Comparison of ENCODE assay signal across 8 cellular contexts in the genomic region with DNA sequence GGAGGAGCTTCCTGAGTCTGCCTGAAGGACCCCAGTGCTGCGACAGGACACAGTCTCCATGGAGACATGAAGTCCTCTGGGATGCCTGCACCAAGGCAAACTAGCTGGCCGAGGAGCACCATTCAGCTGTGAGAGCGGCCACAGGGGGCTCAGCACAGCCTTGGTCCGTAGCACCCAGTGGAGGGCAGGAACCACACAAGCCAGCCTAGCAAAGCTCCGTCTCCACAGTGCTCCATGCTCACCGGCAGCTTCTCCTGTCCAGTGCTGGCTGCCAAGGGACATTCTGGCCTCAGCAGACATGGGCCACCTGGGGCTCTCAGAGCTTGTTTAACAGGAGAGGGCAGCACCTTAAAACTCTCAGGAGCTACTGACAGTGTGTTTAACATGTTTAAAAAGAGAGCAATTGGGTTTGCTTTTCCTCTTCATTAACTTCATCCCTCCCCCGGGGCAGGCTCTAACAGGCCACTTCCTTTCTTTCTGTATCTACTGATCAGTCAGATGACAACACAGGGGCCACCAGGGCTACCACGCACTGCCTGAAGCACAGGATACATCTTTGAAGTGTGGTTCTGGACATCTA. TPM values are rescaled to one million over a fixed set of nuclear protein-coding genes. Genes with fewer than 3 reads are reported as not detected.
DNase-seq lines count a peak whose midpoint lies in the region; ATAC-seq and TF ChIP-seq lines count a peak whose summit lies in the region.

No MANE protein-coding gene starts in this region.

- peak; percentile 80 for DNase-seq in NCI-H146 (lab: John Stamatoyannopoulos, UW)
- DNase-seq in testis: no peak
- no peak for DNase-seq in Calu3
- no peak for DNase-seq in RKO (ENCODE audit: low spot score)
- no peak for DNase-seq in NCI-H1092 (lab: John Stamatoyannopoulos, UW)

- no peak overlapping the region for H3K4me3 Mint-ChIP-seq in Calu3 (ENCODE audit: low read depth, unreplicated experiment)

- H3K4me1 ChIP-seq in duodenal mucosa (ENCODE audit: control insufficient read depth in 1 of 2, insufficient read depth in 2 of 2, low read length in 2 of 2) (peaks cover 0 to 10% of the 10 kb centered on the region in 2 donors), testis (no peaks in the 10 kb centered on the region)

- TF ChIP-seq POLR2A in GM18505 (IDR thresholded peaks at IDR 0.05; ENCODE audit: borderline replicate concordance, extremely low read depth, insufficient read depth, insufficient read length) (peak; percentile 48), testis (IDR thresholded peaks at IDR 0.05) (no peak)

- H3K9ac ChIP-seq in duodenal mucosa (ENCODE audit: low read depth in 1 of 2, low read length in 2 of 2): no peak overlapping the region

- no peaks in the 10 kb centered on the region for H3K27me3 ChIP-seq in duodenal mucosa (ENCODE audit: control insufficient read depth in 1 of 2, insufficient read depth in 2 of 2, low read length in 2 of 2)
- no peaks in the 10 kb centered on the region for H3K27me3 ChIP-seq in testis

- no peaks in the 10 kb centered on the region for H3K27me3 Mint-ChIP-seq in Calu3 (ENCODE audit: unreplicated experiment)

- intact Hi-C loops in testis (cut with DNase I; ENCODE audit: low total_unique reads) (no loop called here), Calu3 (cut with micrococcal nuclease; ENCODE audit: unreplicated experiment) (no loop called here)

- TF ChIP-seq CTCF in testis (IDR thresholded peaks at IDR 0.05): no peak
- no peak for TF ChIP-seq CTCF in Calu3 (IDR thresholded peaks at IDR 0.05; ENCODE audit: unreplicated experiment)

- ATAC-seq in GM18505 (IDR thresholded peaks at IDR 0.05; ENCODE audit: unreplicated experiment): peak; percentile 57
- ATAC-seq in GM21786 (IDR thresholded peaks at IDR 0.05; ENCODE audit: unreplicated experiment): peak; percentile 88

- peak overlapping the region; percentile 56 for H3K27ac ChIP-seq in duodenal mucosa (ENCODE audit: low read depth, low read length)
- no peak overlapping the region for H3K27ac ChIP-seq in testis

- no peak overlapping the region for H3K27ac Mint-ChIP-seq in Calu3 (ENCODE audit: unreplicated experiment)

- BruUV-seq in Calu3 (replicated peaks; lab: Mats Ljungman, UMichigan): no TSS peak

- H3K4me3 ChIP-seq in duodenal mucosa (ENCODE audit: low read depth in 1 of 2, low read length in 2 of 2) (no peak overlapping the region), testis (no peak overlapping the region)

- H3K9me3 Mint-ChIP-seq in Calu3 (ENCODE audit: low read depth, unreplicated experiment): no peaks in the 10 kb centered on the region

- no peaks in the 10 kb centered on the region for H3K4me1 Mint-ChIP-seq in Calu3 (ENCODE audit: low read depth, unreplicated experiment)

- WGBS in testis, 2 donors: 54 to 71% methylated on average over 2 to 8 of the region's 8 CpGs

- H3K36me3 Mint-ChIP-seq in Calu3 (ENCODE audit: insufficient read depth, unreplicated experiment): peaks cover 6% of the 10 kb centered on the region

- H3K36me3 ChIP-seq in duodenal mucosa (ENCODE audit: control insufficient read depth in 1 of 2, insufficient read depth in 2 of 2, low read length in 2 of 2): peaks cover 5 to 24% of the 10 kb centered on the region in 2 donors
- H3K36me3 ChIP-seq in testis (ENCODE audit: low read depth, missing control alignments): no peaks in the 10 kb centered on the region

- CTCF ChIA-PET in Calu3 (lab: Charles Lee): no interaction called here

- H3K9me3 ChIP-seq in duodenal mucosa (ENCODE audit: control insufficient read depth in 1 of 2, low read length in 2 of 2): no peaks in the 10 kb centered on the region
- H3K9me3 ChIP-seq in testis: no peaks in the 10 kb centered on the region

RNA-seq across cellular contexts. Expression of gene SECISBP2, which starts 57.0 kb away (rescaled TPM):
- total RNA-seq in testis: 100 to 1,000 TPM; 127 to 176 TPM
- 145 TPM for polyA plus RNA-seq in testis (ENCODE audit: insufficient read depth, low read depth, low replicate concordance)
- total RNA-seq in Calu3 (2022): 25.1 and 27.8 TPM in 2 replicates
